1 cellular context compared by ENCODE assay signal in the genomic region with DNA sequence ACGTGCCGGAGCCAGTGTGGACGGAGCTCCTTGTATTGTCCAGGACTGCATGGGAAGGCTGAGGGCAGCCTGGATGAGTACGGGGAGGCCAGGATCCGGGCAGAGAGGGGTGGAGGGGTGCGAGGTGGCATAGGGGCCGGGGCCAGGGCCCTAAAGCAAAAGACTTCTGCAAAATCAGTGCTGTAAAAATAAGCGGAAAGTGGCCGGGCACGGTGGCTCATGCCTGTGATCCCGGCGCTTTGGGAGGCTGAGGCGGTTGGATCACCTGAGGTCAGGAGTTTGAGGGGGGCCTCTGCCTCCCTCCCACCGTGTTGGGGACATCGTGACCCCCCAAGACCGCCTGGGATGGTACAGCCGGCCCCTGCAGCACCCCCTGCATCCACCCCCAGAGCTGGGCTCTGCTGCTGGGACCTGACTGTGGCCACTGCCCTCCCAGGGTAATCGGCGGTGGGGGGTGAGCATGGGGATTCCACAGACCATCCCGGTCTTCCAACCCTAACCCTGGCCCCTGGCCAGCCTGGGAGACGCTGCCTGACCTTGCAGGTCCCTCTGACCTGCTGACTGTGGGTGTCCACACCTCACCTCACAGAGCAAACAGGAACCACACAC.
TF ChIP-seq lines count a peak whose summit lies in the region.

No MANE protein-coding gene starts in this region.

TF ChIP-seq in H1, 55 proteins besides CTCF, POLR2A, EP300 and RAD21:
- no peak for TF ChIP-seq TAF1 (IDR thresholded peaks at IDR 0.05; ENCODE audit: low read depth, low read length)
- TF ChIP-seq CEBPB (IDR thresholded peaks at IDR 0.05; ENCODE audit: low read depth, low read length): no peak
- no peak for TF ChIP-seq MAFK (IDR thresholded peaks at IDR 0.05; ENCODE audit: low read depth, low read length)
- TF ChIP-seq USF2 (IDR thresholded peaks at IDR 0.05; ENCODE audit: low read length): no peak
- no peak for TF ChIP-seq SP2 (IDR thresholded peaks at IDR 0.05; ENCODE audit: low read length)
- TF ChIP-seq SIN3A (conservative IDR thresholded peaks at IDR 0.05 in 1 of 2, IDR thresholded peaks at IDR 0.05 in 1 of 2; ENCODE audit: low read depth in 1 of 2, low read length in 2 of 2): no peak
- TF ChIP-seq SP4 (IDR thresholded peaks at IDR 0.05; ENCODE audit: low read length): no peak
- TF ChIP-seq, protein P1, sequence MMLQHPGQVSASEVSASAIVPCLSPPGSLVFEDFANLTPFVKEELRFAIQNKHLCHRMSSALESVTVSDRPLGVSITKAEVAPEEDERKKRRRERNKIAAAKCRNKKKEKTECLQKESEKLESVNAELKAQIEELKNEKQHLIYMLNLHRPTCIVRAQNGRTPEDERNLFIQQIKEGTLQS (IDR thresholded peaks at IDR 0.05; ENCODE audit: insufficient read depth, low read depth, low read length): no peak
- TF ChIP-seq SIX5 (IDR thresholded peaks at IDR 0.05; ENCODE audit: low read depth, low read length): no peak
- TF ChIP-seq CBX8 (IDR thresholded peaks at IDR 0.05; ENCODE audit: borderline replicate concordance, low read depth, low read length): no peak
- TF ChIP-seq RFX5 (IDR thresholded peaks at IDR 0.05; ENCODE audit: borderline replicate concordance, low read depth, low read length): no peak
- no peak for TF ChIP-seq HDAC2 (IDR thresholded peaks at IDR 0.05; ENCODE audit: borderline replicate concordance in 1 of 2, low read depth in 2 of 2, low read length in 2 of 2)
- no peak for TF ChIP-seq YY1 (IDR thresholded peaks at IDR 0.05; ENCODE audit: low read depth, low read length)
- no peak for TF ChIP-seq BACH1 (IDR thresholded peaks at IDR 0.05; ENCODE audit: low read length)
- no peak for TF ChIP-seq CREB1 (IDR thresholded peaks at IDR 0.05)
